ENCODE assay signal across 8 cellular contexts in genomic region chr21:6109774-6110173, GRCh38.
DNase-seq lines count a peak whose midpoint lies in the region; ATAC-seq and TF ChIP-seq lines count a peak whose summit lies in the region.
"Not testable (repeated sequence)": the region's sequence is repeated elsewhere in the genome, so short reads cannot be mapped to it uniquely, and the experiment has no call there.

No MANE protein-coding gene starts in this region.

- H3K27me3 ChIP-seq in body of pancreas; left ventricle myocardium inferior (ENCODE audit: low read depth); tibial nerve: not testable (repeated sequence)

- not testable (repeated sequence) for TF ChIP-seq CTCF in AG09319 (IDR thresholded peaks at IDR 0.05; ENCODE audit: low read depth, low read length); body of pancreas (IDR thresholded peaks at IDR 0.05); left ventricle myocardium inferior (IDR thresholded peaks at IDR 0.05; ENCODE audit: borderline replicate concordance); tibial nerve (IDR thresholded peaks at IDR 0.05)

- peak; percentile 24 for DNase-seq in AG09319 (ENCODE audit: extremely low read depth, low read depth)
- peak; percentile 30 for DNase-seq in NCI-H460 (ENCODE audit: extremely low read depth, low read depth)
- peak in 3 of 4 donors; percentile 14 to 41 (median 38) for DNase-seq in body of pancreas
- DNase-seq in left ventricle myocardium inferior = peak; percentile 24
- peak; percentile 9 for DNase-seq in medulla oblongata (ENCODE audit: extremely low spot score)
- peak; percentile 0 for DNase-seq in renal cortical epithelial cell (ENCODE audit: low read depth)
- DNase-seq in tibial nerve (ENCODE audit: low spot score in 2 of 2) = peak; percentile 27 to 85

- not testable (repeated sequence) for H3K9me3 ChIP-seq in body of pancreas; left ventricle myocardium inferior (replicated peaks); tibial nerve

- ATAC-seq in body of pancreas = not testable (repeated sequence)
- ATAC-seq in esophagus mucosa = peak; percentile 11

- TF ChIP-seq EP300 in tibial nerve (IDR thresholded peaks at IDR 0.05) = peak in 1 of 2 donors; percentile 25

- 72% methylated on average over 10 of the region's 13 CpGs; no CpG with 5 or more reads in 1 of the 2 donors for WGBS in body of pancreas, 2 donors
- 17% methylated on average over 7 of the region's 13 CpGs; no CpG with 5 or more reads in 1 of the 2 donors for WGBS in tibial nerve, 2 donors

- H3K4me3 ChIP-seq in body of pancreas, left ventricle myocardium inferior, tibial nerve: not testable (repeated sequence)

- TF ChIP-seq POLR2A in body of pancreas (IDR thresholded peaks at IDR 0.05); tibial nerve (IDR thresholded peaks at IDR 0.05): not testable (repeated sequence)

- not testable (repeated sequence) for H3K36me3 ChIP-seq in body of pancreas (replicated peaks in 1 of 2; ENCODE audit: insufficient read depth in 1 of 2, low read depth in 2 of 2); left ventricle myocardium inferior; tibial nerve

- not testable (repeated sequence) for H3K4me1 ChIP-seq in body of pancreas, left ventricle myocardium inferior, tibial nerve

- H3K27ac ChIP-seq in body of pancreas; left ventricle myocardium inferior (replicated peaks): not testable (repeated sequence)
- H3K27ac ChIP-seq in tibial nerve = peak overlapping the region in 2 of 4 donors; percentile 50 to 73

- intact Hi-C loops in body of pancreas (cut with DNase I); left ventricle myocardium inferior (cut with micrococcal nuclease): not testable (repeated sequence)

Comparison
In these comparisons a context has a peak if more than half of its experiments do, and no peak if none do; other contexts are left out.
1. DNase-seq: peak in every context shown above with its lines; median percentile 56 in tibial nerve; 38 in body of pancreas; 30 in NCI-H460; 24 in AG09319; 24 in left ventricle myocardium inferior; 9 in medulla oblongata; 0 in renal cortical epithelial cell.